In the genomic region with DNA sequence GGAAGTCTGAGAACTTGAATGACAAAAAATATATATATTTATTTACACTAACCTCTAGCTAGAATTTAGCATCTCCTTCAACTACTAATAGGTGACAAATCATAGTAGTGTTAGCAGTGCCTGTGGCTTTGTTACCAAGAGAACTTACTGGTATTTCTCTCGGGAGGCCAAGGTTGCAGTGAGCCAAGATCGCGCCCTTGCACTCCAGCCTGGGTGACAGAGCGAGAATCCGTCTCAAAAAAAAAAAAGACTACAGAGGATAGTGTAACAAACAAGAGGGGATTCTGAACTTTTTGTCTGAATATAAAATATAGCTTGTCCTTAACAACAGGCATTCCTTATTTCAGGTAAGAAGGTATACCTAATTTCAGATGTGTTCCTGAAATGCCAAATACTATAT, we compare ENCODE assay signal across 16 cellular contexts. TPM values are rescaled to one million over a fixed set of nuclear protein-coding genes. Genes with fewer than 3 reads are reported as not detected.
DNase-seq lines count a peak whose midpoint lies in the region; ATAC-seq and TF ChIP-seq lines count a peak whose summit lies in the region.
"Had no signal": no experiment of that assay in that cellular context is flagged by ENCODE, and none has a peak within 500 bp of the region (broad histone marks: within the 10 kb centered on the region; RNA-seq: fewer than 3 reads in every experiment).

No MANE protein-coding gene starts in this region.

- peaks cover under 1% of the 10 kb centered on the region for H3K36me3 Mint-ChIP-seq in central memory CD8-positive, alpha-beta T cell (ENCODE audit: insufficient read depth)

- TF ChIP-seq CTCF in OCI-LY7 (conservative IDR thresholded peaks at IDR 0.05; ENCODE audit: low read length) (no peak), spleen (IDR thresholded peaks at IDR 0.05 in 8 of 11, conservative IDR thresholded peaks at IDR 0.05 in 3 of 11) (no peak)

- no peaks in the 10 kb centered on the region for H3K9me2 ChIP-seq in OCI-LY7 (ENCODE audit: insufficient read depth, low read length)

- no peak for ATAC-seq in central memory CD8-positive, alpha-beta T cell (replicated peaks; ENCODE audit: extremely low read depth, poor library complexity, severe bottlenecking)
- ATAC-seq in GM19455 (IDR thresholded peaks at IDR 0.05; ENCODE audit: unreplicated experiment), result no peak

- H3K4me3 ChIP-seq in OCI-LY7 (ENCODE audit: low read depth, low read length, poor library complexity, severe bottlenecking), result no peak overlapping the region
- H3K4me3 ChIP-seq in spleen, result no peak overlapping the region

- H3K27ac ChIP-seq in OCI-LY7 (ENCODE audit: low read depth, low read length, poor library complexity, severe bottlenecking) (no peak overlapping the region), spleen (no peak overlapping the region)
- H3K27ac ChIP-seq: coronary artery had no signal

- peak; percentile 11 for DNase-seq in activated CD8-positive, alpha-beta memory T cell treated with anti-CD3 and anti-CD28 coated beads for 24 hours
- no peak for DNase-seq in activated CD8-positive, alpha-beta memory T cell treated with anti-CD3 and anti-CD28 coated beads, Interleukin-2, amount 50 U/mL, for 4 hours
- DNase-seq in OCI-LY7 (ENCODE audit: low spot score), result no peak
- no peak for DNase-seq in central memory CD8-positive, alpha-beta T cell (ENCODE audit: low spot score in 2 of 2)
- DNase-seq in spleen, result peak; percentile 19
- no peak for DNase-seq in LoVo (ENCODE audit: low spot score)
- DNase-seq in kidney tubule cell (ENCODE audit: low spot score), result no peak
- DNase-seq: ACHN, COR-L47, Kasumi-1, NCI-H146, NCI-H2227 treated with DMSO at 0.1 percent for 48 hours, posterior cingulate gyrus, Right ventricle myocardium superior had no signal

- WGBS in spleen, 5 donors, result 93 to 98% (median 94%) methylated on average over 5 of the region's 5 CpGs

- H3K9me3 ChIP-seq in OCI-LY7 (ENCODE audit: low read length), result no peaks in the 10 kb centered on the region
- H3K9me3 ChIP-seq in spleen, result no peaks in the 10 kb centered on the region

- BruUV-seq in OCI-LY7 (replicated peaks; lab: Mats Ljungman, UMichigan), result no TSS peak

- H3K4me3 Mint-ChIP-seq in central memory CD8-positive, alpha-beta T cell, result peak overlapping the region; percentile 18

- peak overlapping the region; percentile 76; the same call in 1 of the 2 replicates for H2AFZ ChIP-seq in OCI-LY7 (ENCODE audit: low read length)

- CTCF ChIA-PET in OCI-LY7 (lab: Charles Lee; ENCODE audit: unreplicated experiment), result no interaction called here

- POLR2A ChIA-PET in OCI-LY7 (lab: Charles Lee), result interaction anchor here (0.5 to 1.1 kb wide), 4 partner anchors 24 to 393 kb away, joined by 3 to 6 read pairs (median 4); no protein-coding TSS in a partner anchor

- peaks cover 34% of the 10 kb centered on the region for H3K79me2 ChIP-seq in OCI-LY7 (ENCODE audit: insufficient read depth, low read depth, low read length)

- no peaks in the 10 kb centered on the region for H3K27me3 Mint-ChIP-seq in central memory CD8-positive, alpha-beta T cell

- H3K4me1 Mint-ChIP-seq in central memory CD8-positive, alpha-beta T cell, result peaks cover 8% of the 10 kb centered on the region

- H3K4me1 ChIP-seq in OCI-LY7 (ENCODE audit: insufficient read depth, low read length, poor library complexity, severe bottlenecking) (peaks cover 14% of the 10 kb centered on the region), spleen (peaks cover 12 to 31% (median 23%) of the 10 kb centered on the region in 6 donors)

- H4K20me1 ChIP-seq in OCI-LY7 (ENCODE audit: insufficient read depth, low read length), result peaks cover 18% of the 10 kb centered on the region

- H3K27me3 ChIP-seq in spleen (replicated peaks in 1 of 7), result no peaks in the 10 kb centered on the region

- H3K27ac Mint-ChIP-seq in central memory CD8-positive, alpha-beta T cell (ENCODE audit: low read depth), result no peak overlapping the region

- no peak for TF ChIP-seq POLR2A in spleen (IDR thresholded peaks at IDR 0.05)

- no peak overlapping the region for H3K4me2 ChIP-seq in OCI-LY7 (ENCODE audit: low read length)

- intact Hi-C loops in OCI-LY7 (cut with micrococcal nuclease; ENCODE audit: unreplicated experiment), result no loop called here
- intact Hi-C loops in spleen (cut with DNase I; ENCODE audit: low total_unique reads), result no loop called here

- peaks cover 19% of the 10 kb centered on the region for H3K36me3 ChIP-seq in OCI-LY7 (ENCODE audit: insufficient read depth, low read length)
- H3K36me3 ChIP-seq in spleen, result peaks cover 0 to 8% (median under 1%) of the 10 kb centered on the region in 6 donors

- H3K9me3 Mint-ChIP-seq in central memory CD8-positive, alpha-beta T cell, result no peaks in the 10 kb centered on the region

RNA-seq across cellular contexts. Expression of a gene that starts 1.3 kb away (rescaled TPM):
- 27.8 and 29.8 TPM in 2 replicates for total RNA-seq in OCI-LY7 (2014; rRNA removed; shearing (Covaris generic))
- total RNA-seq in OCI-LY7 (2022) (68.2 and 76.1 TPM in 2 replicates), spleen (10 to 100 TPM; 29.1 to 38.7 (median 30.7) TPM)
- polyA plus RNA-seq in spleen, result 10 to 100 TPM; 14.9 to 18.4 (median 15.5) TPM

RNA-seq across cellular contexts. Expression of a gene that starts 34.0 kb away (rescaled TPM):
- total RNA-seq in OCI-LY7 (2014; rRNA removed; shearing (Covaris generic)), result 52.9 and 63.3 TPM in 2 replicates
- total RNA-seq in OCI-LY7 (2022) (106 and 118 TPM in 2 replicates), spleen (10 to 100 TPM; 38.0 to 75.2 (median 51.4) TPM)
- polyA plus RNA-seq in spleen, result 100 to 1,000 TPM in 1 of 3 donors, 10 to 100 TPM in 2; 77.6 to 141 (median 87.0) TPM

Comparison
In these comparisons a context has a peak if more than half of its experiments do, and no peak if none do; other contexts are left out.
1. DNase-seq: peak in activated CD8-positive, alpha-beta memory T cell treated with anti-CD3 and anti-CD28 coated beads for 24 hours (single experiment) and spleen (single experiment); none in activated CD8-positive, alpha-beta memory T cell treated with anti-CD3 and anti-CD28 coated beads, Interleukin-2, amount 50 U/mL, for 4 hours (single experiment), OCI-LY7 (single experiment), central memory CD8-positive, alpha-beta T cell (0 of 2), LoVo (single experiment) and kidney tubule cell (single experiment).